1 cellular context compared by ENCODE assay signal in the genomic region with DNA sequence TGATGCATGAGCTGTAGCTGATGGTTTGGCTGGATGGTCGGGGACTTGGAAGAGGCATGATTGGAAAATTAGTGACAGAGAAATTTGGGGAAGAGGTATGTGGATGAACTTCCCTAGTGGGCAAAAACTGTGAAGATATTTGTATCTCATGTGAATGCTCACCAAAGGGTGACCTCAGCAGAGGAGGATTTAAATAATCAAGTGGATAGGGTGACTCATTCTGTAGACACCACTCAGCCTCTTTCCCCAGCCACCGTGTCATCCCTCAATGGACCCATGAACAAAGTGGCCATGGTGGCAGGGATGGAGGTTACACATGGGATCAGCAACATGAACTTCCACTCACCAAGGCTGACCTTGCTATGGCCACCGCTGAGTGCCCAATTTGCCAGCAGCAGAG.
TF ChIP-seq lines count a peak whose summit lies in the region.

No MANE protein-coding gene starts in this region.

TF ChIP-seq in SK-N-SH, 30 proteins besides CTCF, POLR2A, EP300 and RAD21 (continued from another document):
- TF ChIP-seq, protein P1, sequence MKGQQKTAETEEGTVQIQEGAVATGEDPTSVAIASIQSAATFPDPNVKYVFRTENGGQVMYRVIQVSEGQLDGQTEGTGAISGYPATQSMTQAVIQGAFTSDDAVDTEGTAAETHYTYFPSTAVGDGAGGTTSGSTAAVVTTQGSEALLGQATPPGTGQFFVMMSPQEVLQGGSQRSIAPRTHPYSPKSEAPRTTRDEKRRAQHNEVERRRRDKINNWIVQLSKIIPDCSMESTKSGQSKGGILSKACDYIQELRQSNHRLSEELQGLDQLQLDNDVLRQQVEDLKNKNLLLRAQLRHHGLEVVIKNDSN (IDR thresholded peaks at IDR 0.05; ENCODE audit: borderline replicate concordance, low read depth), result no peak
- no peak for TF ChIP-seq YY1 (IDR thresholded peaks at IDR 0.05; ENCODE audit: low read depth)
- TF ChIP-seq FOXJ3 (CRISPR knock-in tag; IDR thresholded peaks at IDR 0.05), result no peak
- TF ChIP-seq, protein P2, sequence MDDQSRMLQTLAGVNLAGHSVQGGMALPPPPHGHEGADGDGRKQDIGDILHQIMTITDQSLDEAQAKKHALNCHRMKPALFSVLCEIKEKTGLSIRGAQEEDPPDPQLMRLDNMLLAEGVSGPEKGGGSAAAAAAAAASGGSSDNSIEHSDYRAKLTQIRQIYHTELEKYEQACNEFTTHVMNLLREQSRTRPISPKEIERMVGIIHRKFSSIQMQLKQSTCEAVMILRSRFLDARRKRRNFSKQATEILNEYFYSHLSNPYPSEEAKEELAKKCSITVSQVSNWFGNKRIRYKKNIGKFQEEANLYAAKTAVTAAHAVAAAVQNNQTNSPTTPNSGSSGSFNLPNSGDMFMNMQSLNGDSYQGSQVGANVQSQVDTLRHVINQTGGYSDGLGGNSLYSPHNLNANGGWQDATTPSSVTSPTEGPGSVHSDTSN (IDR thresholded peaks at IDR 0.05), result no peak
